In genomic region chr5:80351019-80351418, GRCh38 we compare ENCODE assay signal across 4 cellular contexts. TPM values are rescaled to one million over a fixed set of nuclear protein-coding genes. Genes with fewer than 3 reads are reported as not detected.
"Had no signal": no experiment of that assay in that cellular context is flagged by ENCODE, and none has a peak within 500 bp of the region (broad histone marks: within the 10 kb centered on the region; RNA-seq: fewer than 3 reads in every experiment).

No MANE protein-coding gene starts in this region.

RNA-seq across cellular contexts. Expression of gene SPZ1, which starts 31.2 kb away (rescaled TPM):
- total RNA-seq: HT-29, HT1080, IMR-90 had no signal
- polyA plus RNA-seq: IgD-negative memory B cell, IMR-90 had no signal
